In genomic region chr3:138923531-138923994, GRCh38 we compare ENCODE assay signal across 8 cellular contexts. TPM values are rescaled to one million over a fixed set of nuclear protein-coding genes. Genes with fewer than 3 reads are reported as not detected.
DNase-seq lines count a peak whose midpoint lies in the region; ATAC-seq and TF ChIP-seq lines count a peak whose summit lies in the region.

No MANE protein-coding gene starts in this region.

- peaks cover 4% of the 10 kb centered on the region for H3K4me1 Mint-ChIP-seq in activated naive CD8-positive, alpha-beta T cell treated with anti-CD3 and anti-CD28 coated beads, Interleukin-2, amount 50 U/mL, for 24 hours

- H3K9me3 Mint-ChIP-seq in activated naive CD8-positive, alpha-beta T cell treated with anti-CD3 and anti-CD28 coated beads, Interleukin-2, amount 50 U/mL, for 24 hours = no peaks in the 10 kb centered on the region

- H3K4me1 ChIP-seq in sigmoid colon = peaks cover 0 to 4% (median 0%) of the 10 kb centered on the region in 4 donors

- no peak overlapping the region for H3K4me3 ChIP-seq in sigmoid colon

- H3K36me3 Mint-ChIP-seq in activated naive CD8-positive, alpha-beta T cell treated with anti-CD3 and anti-CD28 coated beads, Interleukin-2, amount 50 U/mL, for 24 hours (ENCODE audit: low read depth) = no peaks in the 10 kb centered on the region

- no peak for TF ChIP-seq POLR2A in sigmoid colon (IDR thresholded peaks at IDR 0.05)

- no peak overlapping the region for H3K27ac ChIP-seq in sigmoid colon

- TF ChIP-seq EP300 in sigmoid colon (IDR thresholded peaks at IDR 0.05) = no peak

- no peak overlapping the region for H3K4me3 Mint-ChIP-seq in activated naive CD8-positive, alpha-beta T cell treated with anti-CD3 and anti-CD28 coated beads, Interleukin-2, amount 50 U/mL, for 24 hours

- ATAC-seq in HG02642 (IDR thresholded peaks at IDR 0.05; ENCODE audit: poor library complexity, unreplicated experiment) (peak; percentile 80), left ventricle myocardium superior (peak; percentile 79), HG03460 (IDR thresholded peaks at IDR 0.05; ENCODE audit: unreplicated experiment) (no peak)
- peak; percentile 83 for ATAC-seq in activated naive CD8-positive, alpha-beta T cell treated with anti-CD3 and anti-CD28 coated beads, Interleukin-2, amount 50 U/mL, for 24 hours

- no peaks in the 10 kb centered on the region for H3K9me3 ChIP-seq in sigmoid colon

- WGBS in sigmoid colon, 2 donors = 13 to 26% methylated on average over 6 of the region's 6 CpGs

- intact Hi-C loops in left ventricle myocardium superior (cut with micrococcal nuclease) = no loop called here
- intact Hi-C loops in sigmoid colon (cut with DNase I) = no loop called here

- H3K27me3 Mint-ChIP-seq in activated naive CD8-positive, alpha-beta T cell treated with anti-CD3 and anti-CD28 coated beads, Interleukin-2, amount 50 U/mL, for 24 hours = peaks cover 9% of the 10 kb centered on the region

- no peaks in the 10 kb centered on the region for H3K27me3 ChIP-seq in sigmoid colon

- H3K27ac Mint-ChIP-seq in activated naive CD8-positive, alpha-beta T cell treated with anti-CD3 and anti-CD28 coated beads, Interleukin-2, amount 50 U/mL, for 24 hours = no peak overlapping the region

- DNase-seq in NCI-H1417 (lab: John Stamatoyannopoulos, UW) (peak; percentile 68 to 86 (median 72)), T follicular helper cell (ENCODE audit: low read depth) (peak; percentile 74), left ventricle myocardium superior (peak; percentile 81), sigmoid colon (peak; percentile 83)
- DNase-seq in activated naive CD8-positive, alpha-beta T cell treated with anti-CD3 and anti-CD28 coated beads, Interleukin-2, amount 50 U/mL, for 24 hours = peak; percentile 87

- no peaks in the 10 kb centered on the region for H3K36me3 ChIP-seq in sigmoid colon

- peak; percentile 97 for TF ChIP-seq CTCF in GM12873 (IDR thresholded peaks at IDR 0.05; ENCODE audit: insufficient read depth, low read depth, low read length, missing control alignments)
- TF ChIP-seq CTCF in sigmoid colon (IDR thresholded peaks at IDR 0.05) = peak; percentile 50 to 80 (median 56)

RNA-seq across cellular contexts. Expression of gene FOXL2, which starts 23.4 kb away (rescaled TPM):
- total RNA-seq in left ventricle myocardium superior = not detected
- total RNA-seq in sigmoid colon = not detected
- polyA plus RNA-seq in sigmoid colon = not detected

RNA-seq across cellular contexts. Expression of gene FOXL2NB, which starts 23.5 kb away (rescaled TPM):
- total RNA-seq in left ventricle myocardium superior (not detected), sigmoid colon (not detected)
- polyA plus RNA-seq in sigmoid colon = under 1 TPM in 1 of 3 donors, not detected in 2; under 0.01 TPM
